21 cellular contexts compared by ENCODE assay signal in the genomic region with DNA sequence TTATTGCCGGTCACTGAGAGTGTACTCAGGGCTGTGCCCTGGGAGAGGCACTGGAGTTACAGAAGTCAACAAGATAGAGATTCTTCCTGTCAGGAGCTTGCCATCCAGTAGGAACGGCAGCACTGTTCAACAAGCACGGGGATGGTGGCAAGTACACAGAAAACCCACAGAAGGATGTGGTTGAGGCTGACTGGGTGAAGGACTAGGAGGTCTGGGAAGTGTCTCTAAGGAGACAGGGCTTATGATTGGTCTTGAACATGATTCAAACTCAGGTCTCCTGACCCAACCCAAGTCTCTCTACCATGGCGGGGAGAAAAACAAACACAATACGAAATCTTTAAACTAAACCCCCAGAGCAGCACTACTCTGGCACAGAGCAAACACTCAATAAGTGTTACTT. TPM values are rescaled to one million over a fixed set of nuclear protein-coding genes. Genes with fewer than 3 reads are reported as not detected.
DNase-seq lines count a peak whose midpoint lies in the region; ATAC-seq and TF ChIP-seq lines count a peak whose summit lies in the region.
"Had no signal": no experiment of that assay in that cellular context is flagged by ENCODE, and none has a peak within 500 bp of the region (broad histone marks: within the 10 kb centered on the region; RNA-seq: fewer than 3 reads in every experiment).

No MANE protein-coding gene starts in this region.

- no peaks in the 10 kb centered on the region for H3K36me3 Mint-ChIP-seq in activated CD4-positive, alpha-beta T cell treated with anti-CD3 and anti-CD28 coated beads, Interleukin-2, amount 10 ng/mL, durations not matched to agents 24 days and 14 days (ENCODE audit: low read depth)
- H3K36me3 Mint-ChIP-seq in activated CD4-positive, alpha-beta memory T cell treated with anti-CD3 and anti-CD28 coated beads, Interleukin-2, amount 10 ng/mL, durations not matched to agents 7 days and 5 days (ENCODE audit: low read depth), result peaks cover 4% of the 10 kb centered on the region
- no peaks in the 10 kb centered on the region for H3K36me3 Mint-ChIP-seq in natural killer cell

- POLR2A ChIA-PET in activated CD4-positive, alpha-beta memory T cell treated with anti-CD3 and anti-CD28 coated beads, Interleukin-2, amount 10 ng/mL, durations not matched to agents 7 days and 5 days (lab: Charles Lee), result interaction anchor here (1.2 to 1.9 kb wide), 2 partner anchors 98 to 120 kb away, joined by 7 read pairs; a partner anchor contains a TSS
- POLR2A ChIA-PET in PC-3 (lab: Charles Lee; ENCODE audit: unreplicated experiment), result no interaction called here

- no peaks in the 10 kb centered on the region for H3K79me2 ChIP-seq in PC-3 (ENCODE audit: low read length)

- BruUV-seq in PC-3 (replicated peaks; lab: Mats Ljungman, UMichigan), result no TSS peak

- H3K36me3 ChIP-seq in KOPT-K1 (ENCODE audit: insufficient read depth, low read length) (no peaks in the 10 kb centered on the region), PC-3 (ENCODE audit: low read depth, low read length) (no peaks in the 10 kb centered on the region)
- H3K36me3 ChIP-seq: BLaER1 had no signal

- peaks cover 14% of the 10 kb centered on the region; the same call in 1 of the 2 replicates for H3K27me3 ChIP-seq in PC-3 (ENCODE audit: low read length)
- H3K27me3 ChIP-seq: BLaER1 had no signal

- no peak overlapping the region for H3K4me3 ChIP-seq in PC-3 (ENCODE audit: low read length)
- H3K4me3 ChIP-seq: BLaER1, GM12878 had no signal

- H3K4me3 Mint-ChIP-seq in activated CD4-positive, alpha-beta T cell treated with anti-CD3 and anti-CD28 coated beads, Interleukin-2, amount 10 ng/mL, durations not matched to agents 24 days and 14 days, result peak overlapping the region; percentile 39
- H3K4me3 Mint-ChIP-seq in activated CD4-positive, alpha-beta memory T cell treated with anti-CD3 and anti-CD28 coated beads, Interleukin-2, amount 10 ng/mL, durations not matched to agents 7 days and 5 days, result no peak overlapping the region
- peak overlapping the region; percentile 25 for H3K4me3 Mint-ChIP-seq in natural killer cell

- H3K27me3 Mint-ChIP-seq in activated CD4-positive, alpha-beta T cell treated with anti-CD3 and anti-CD28 coated beads, Interleukin-2, amount 10 ng/mL, durations not matched to agents 24 days and 14 days, result peaks cover 34% of the 10 kb centered on the region
- peaks cover 23% of the 10 kb centered on the region for H3K27me3 Mint-ChIP-seq in activated CD4-positive, alpha-beta memory T cell treated with anti-CD3 and anti-CD28 coated beads, Interleukin-2, amount 10 ng/mL, durations not matched to agents 7 days and 5 days
- H3K27me3 Mint-ChIP-seq in natural killer cell (ENCODE audit: low read depth in 2 of 2), result no peaks in the 10 kb centered on the region

- H3K9me3 ChIP-seq in KOPT-K1 (ENCODE audit: insufficient read depth, low read length, poor library complexity, severe bottlenecking) (no peaks in the 10 kb centered on the region), PC-3 (ENCODE audit: low read length) (no peaks in the 10 kb centered on the region)
- H3K9me3 ChIP-seq: BLaER1 had no signal

- no peak overlapping the region for H3K4me2 ChIP-seq in PC-3 (ENCODE audit: low read length)
- H3K4me2 ChIP-seq: BLaER1 had no signal

- TF ChIP-seq CTCF in natural killer cell (IDR thresholded peaks at IDR 0.05), result no peak
- TF ChIP-seq CTCF in PC-3 (conservative IDR thresholded peaks at IDR 0.05; ENCODE audit: low read depth, low read length), result no peak

- H3F3A ChIP-seq in PC-3 (ENCODE audit: low read length, unreplicated experiment), result no peaks in the 10 kb centered on the region

- H3K9ac ChIP-seq in PC-3 (ENCODE audit: low read length), result no peak overlapping the region
- H3K9ac ChIP-seq: BLaER1 had no signal

- no peak overlapping the region for H3K27ac Mint-ChIP-seq in activated CD4-positive, alpha-beta T cell treated with anti-CD3 and anti-CD28 coated beads, Interleukin-2, amount 10 ng/mL, durations not matched to agents 24 days and 14 days
- peak overlapping the region; percentile 9 for H3K27ac Mint-ChIP-seq in activated CD4-positive, alpha-beta memory T cell treated with anti-CD3 and anti-CD28 coated beads, Interleukin-2, amount 10 ng/mL, durations not matched to agents 7 days and 5 days
- H3K27ac Mint-ChIP-seq in natural killer cell, result peak overlapping the region; percentile 63 to 73

- H3K4me1 ChIP-seq in PC-3 (ENCODE audit: insufficient read depth, low read length), result no peaks in the 10 kb centered on the region
- H3K4me1 ChIP-seq: BLaER1 had no signal

- CTCF ChIA-PET in activated CD4-positive, alpha-beta memory T cell treated with anti-CD3 and anti-CD28 coated beads, Interleukin-2, amount 10 ng/mL, durations not matched to agents 7 days and 5 days (lab: Charles Lee), result no interaction called here
- CTCF ChIA-PET in PC-3 (lab: Charles Lee), result no interaction called here

- peaks cover 4% of the 10 kb centered on the region for H3K9me3 Mint-ChIP-seq in activated CD4-positive, alpha-beta T cell treated with anti-CD3 and anti-CD28 coated beads, Interleukin-2, amount 10 ng/mL, durations not matched to agents 24 days and 14 days
- no peaks in the 10 kb centered on the region for H3K9me3 Mint-ChIP-seq in activated CD4-positive, alpha-beta memory T cell treated with anti-CD3 and anti-CD28 coated beads, Interleukin-2, amount 10 ng/mL, durations not matched to agents 7 days and 5 days
- H3K9me3 Mint-ChIP-seq in natural killer cell, result no peaks in the 10 kb centered on the region

- intact Hi-C loops in activated CD4-positive, alpha-beta T cell treated with anti-CD3 and anti-CD28 coated beads, Interleukin-2, amount 10 ng/mL, durations not matched to agents 24 days and 14 days (cut with micrococcal nuclease), result no loop called here
- intact Hi-C loops in natural killer cell (cut with micrococcal nuclease), result no loop called here
- intact Hi-C loops in PC-3 (cut with micrococcal nuclease), result no loop called here

- peak; percentile 70 for DNase-seq in activated CD4-positive, alpha-beta T cell treated with anti-CD3 and anti-CD28 coated beads, Interleukin-2, amount 10 ng/mL, durations not matched to agents 24 days and 14 days
- no peak for DNase-seq in activated CD4-positive, alpha-beta T cell treated with anti-CD3 and anti-CD28 coated beads, Interleukin-2, amount 50 U/mL, for 1 hour
- peak; percentile 59 for DNase-seq in activated CD4-positive, alpha-beta memory T cell treated with anti-CD3 and anti-CD28 coated beads, Interleukin-2, amount 10 ng/mL, durations not matched to agents 7 days and 5 days
- no peak for DNase-seq in natural killer cell
- no peak for DNase-seq in SKM-1 (lab: John Stamatoyannopoulos, UW; ENCODE audit: unreplicated experiment)
- DNase-seq in PC-3, result no peak
- no peak for DNase-seq in RKO (ENCODE audit: low spot score)
- DNase-seq: 8988T, GDM1, KBM-7, NCI-H1048, NCI-H1436 treated with DMSO at 0.1 percent for 48 hours, NCI-H2081, NCI-H510A, NCI-H82 had no signal

- H3K4me1 Mint-ChIP-seq in activated CD4-positive, alpha-beta T cell treated with anti-CD3 and anti-CD28 coated beads, Interleukin-2, amount 10 ng/mL, durations not matched to agents 24 days and 14 days, result peaks cover 16% of the 10 kb centered on the region
- peaks cover 27% of the 10 kb centered on the region for H3K4me1 Mint-ChIP-seq in activated CD4-positive, alpha-beta memory T cell treated with anti-CD3 and anti-CD28 coated beads, Interleukin-2, amount 10 ng/mL, durations not matched to agents 7 days and 5 days
- peaks cover 23 to 30% of the 10 kb centered on the region in 2 donors for H3K4me1 Mint-ChIP-seq in natural killer cell

- H4K20me1 ChIP-seq in PC-3 (ENCODE audit: low read length), result no peaks in the 10 kb centered on the region
- H4K20me1 ChIP-seq: BLaER1 had no signal

- H3K9me2 ChIP-seq in PC-3 (replicated peaks; ENCODE audit: low read length), result no peaks in the 10 kb centered on the region

- no peak overlapping the region for H2AFZ ChIP-seq in PC-3 (ENCODE audit: low read length)

- ATAC-seq in natural killer cell (peak in 2 of 3 donors; percentile 40 to 60), PC-3 (no peak)
- ATAC-seq: GM12878, Panc1, Right ventricle myocardium inferior had no signal

- H3K27ac ChIP-seq in KOPT-K1 (ENCODE audit: low read depth, low read length, poor library complexity, severe bottlenecking), result peak overlapping the region; percentile 28
- H3K27ac ChIP-seq in PC-3 (ENCODE audit: low read length), result no peak overlapping the region
- H3K27ac ChIP-seq: BLaER1 had no signal

RNA-seq across cellular contexts. Expression of a gene that starts 37.6 kb away (rescaled TPM):
- total RNA-seq in activated CD4-positive, alpha-beta T cell treated with anti-CD3 and anti-CD28 coated beads, Interleukin-2, amount 10 ng/mL, durations not matched to agents 24 days and 14 days, result not detected in 2 replicates
- under 1 TPM; 0.38 to 0.81 TPM for total RNA-seq in activated CD4-positive, alpha-beta memory T cell treated with anti-CD3 and anti-CD28 coated beads, Interleukin-2, amount 10 ng/mL, durations not matched to agents 7 days and 5 days
- total RNA-seq in natural killer cell (1 to 10 TPM in 2 of 3 donors, under 1 TPM in 1; 0.35 to 3.7 (median 3.6) TPM), PC-3 (2014; rRNA removed) (not detected in 2 replicates)
- total RNA-seq: M059J, Right ventricle myocardium inferior had no signal

Comparison
In these comparisons a context has a peak if more than half of its experiments do, and no peak if none do; other contexts are left out.
1. DNase-seq: peak in activated CD4-positive, alpha-beta T cell treated with anti-CD3 and anti-CD28 coated beads, Interleukin-2, amount 10 ng/mL, durations not matched to agents 24 days and 14 days (single experiment) and activated CD4-positive, alpha-beta memory T cell treated with anti-CD3 and anti-CD28 coated beads, Interleukin-2, amount 10 ng/mL, durations not matched to agents 7 days and 5 days (single experiment); none in activated CD4-positive, alpha-beta T cell treated with anti-CD3 and anti-CD28 coated beads, Interleukin-2, amount 50 U/mL, for 1 hour (single experiment), natural killer cell (single experiment), SKM-1 (single experiment), PC-3 (single experiment) and RKO (single experiment).